Comparison of ENCODE assay signal across 15 cellular contexts in the genomic region with DNA sequence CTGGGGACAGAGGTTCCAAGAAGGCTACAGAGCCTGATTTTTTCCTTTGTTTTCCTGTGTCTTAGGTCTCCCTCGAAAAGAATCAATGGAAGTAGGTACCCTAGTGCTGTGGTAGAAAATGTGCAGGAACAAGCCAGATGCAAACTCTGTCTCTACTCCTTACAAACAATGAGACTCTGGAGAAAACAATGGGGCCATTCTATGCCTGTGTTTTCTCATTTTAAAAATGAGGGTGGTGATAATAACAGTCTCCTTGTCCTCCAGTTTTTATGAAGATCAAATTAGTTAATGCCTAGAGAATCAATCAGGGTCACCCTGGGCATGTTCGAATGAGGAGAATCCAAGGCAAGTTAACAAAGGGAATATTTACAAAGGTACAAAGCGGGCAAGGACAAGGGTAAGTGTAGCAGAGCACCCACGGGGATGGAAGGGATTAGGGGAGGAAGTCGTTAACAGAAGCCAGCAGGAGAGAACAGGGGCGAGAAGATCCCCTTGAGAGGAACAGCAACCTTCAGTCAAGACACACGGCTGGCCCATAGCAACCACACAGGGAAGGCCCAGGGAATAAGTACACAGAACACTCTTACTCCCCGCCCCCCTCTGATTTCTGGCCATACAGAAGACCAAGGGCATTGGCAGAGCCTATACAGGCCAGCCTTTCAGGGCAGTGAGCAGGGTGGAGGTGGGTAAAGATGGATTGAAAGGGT.
DNase-seq lines count a peak whose midpoint lies in the region; ATAC-seq and TF ChIP-seq lines count a peak whose summit lies in the region.
"Had no signal": no experiment of that assay in that cellular context is flagged by ENCODE, and none has a peak within 500 bp of the region (broad histone marks: within the 10 kb centered on the region; RNA-seq: fewer than 3 reads in every experiment).

No MANE protein-coding gene starts in this region.

- peaks cover 7% of the 10 kb centered on the region for H3K4me1 Mint-ChIP-seq in progenitor cell of endocrine pancreas (ENCODE audit: low read depth)
- H3K4me1 Mint-ChIP-seq: CD8-positive, alpha-beta memory T cell; GM23338 had no signal

- no peak for DNase-seq in Karpas-422
- peak; percentile 41 for DNase-seq in NCI-H748 treated with DMSO at 0.1 percent for 48 hours (lab: John Stamatoyannopoulos, UW)
- DNase-seq in esophagus muscularis mucosa (ENCODE audit: extremely low spot score) = peak; percentile 91
- no peak for DNase-seq in progenitor cell of endocrine pancreas (ENCODE audit: low spot score, unreplicated experiment)
- DNase-seq: 8988T; AML-193; Caco-2; CD8-positive, alpha-beta memory T cell; H7 had no signal

- no peak for TF ChIP-seq EP300 in esophagus muscularis mucosa (IDR thresholded peaks at IDR 0.05)

- peaks cover 7% of the 10 kb centered on the region for H3K9me3 Mint-ChIP-seq in progenitor cell of endocrine pancreas (ENCODE audit: low read depth)

- H3K27ac ChIP-seq in Karpas-422 (ENCODE audit: low read length) (peak overlapping the region; percentile 61), esophagus muscularis mucosa (replicated peaks in 1 of 4) (no peak overlapping the region)
- H3K27ac ChIP-seq: BLaER1 had no signal

- TF ChIP-seq CTCF in esophagus muscularis mucosa (IDR thresholded peaks at IDR 0.05) = no peak
- no peak for TF ChIP-seq CTCF in progenitor cell of endocrine pancreas (IDR thresholded peaks at IDR 0.05; ENCODE audit: unreplicated experiment)

- peaks cover 7% of the 10 kb centered on the region for H3K36me3 Mint-ChIP-seq in progenitor cell of endocrine pancreas (ENCODE audit: insufficient read depth)
- H3K36me3 Mint-ChIP-seq: CD8-positive, alpha-beta memory T cell had no signal

- H2AFZ ChIP-seq in Karpas-422 (ENCODE audit: low read length) = no peak overlapping the region
- H2AFZ ChIP-seq: GM23338 had no signal

- WGBS in esophagus muscularis mucosa = 56% methylated on average over 8 of the region's 8 CpGs

- no peak overlapping the region for H3K4me3 ChIP-seq in Karpas-422 (ENCODE audit: low read length)
- H3K4me3 ChIP-seq in esophagus muscularis mucosa = no peak overlapping the region
- H3K4me3 ChIP-seq: BLaER1, GM23338 had no signal

- no peak overlapping the region for H3K4me2 ChIP-seq in Karpas-422 (ENCODE audit: low read depth, low read length, poor library complexity, severe bottlenecking)
- H3K4me2 ChIP-seq: BLaER1, GM23338 had no signal

- H3K36me3 ChIP-seq in Karpas-422 (ENCODE audit: insufficient read depth, low read length) (peaks cover 6% of the 10 kb centered on the region; the same call in 1 of the 2 replicates), esophagus muscularis mucosa (no peaks in the 10 kb centered on the region)
- H3K36me3 ChIP-seq: BLaER1 had no signal

- H3K9me2 ChIP-seq in Karpas-422 (replicated peaks; ENCODE audit: insufficient read depth, low read length) = no peaks in the 10 kb centered on the region

- H3K9ac ChIP-seq in Karpas-422 (ENCODE audit: low read length) = no peak overlapping the region; the same call in 1 of the 2 replicates
- H3K9ac ChIP-seq: BLaER1 had no signal

- TF ChIP-seq POLR2A in esophagus muscularis mucosa (IDR thresholded peaks at IDR 0.05; ENCODE audit: low read depth) = no peak

- H3K27me3 Mint-ChIP-seq in progenitor cell of endocrine pancreas = no peaks in the 10 kb centered on the region

- no peaks in the 10 kb centered on the region for H4K20me1 ChIP-seq in Karpas-422 (ENCODE audit: insufficient read depth, low read depth, low read length)
- H4K20me1 ChIP-seq: BLaER1 had no signal

- no peak for ATAC-seq in HG02938 (IDR thresholded peaks at IDR 0.05; ENCODE audit: unreplicated experiment)
- no peak for ATAC-seq in GM19351 (IDR thresholded peaks at IDR 0.05; ENCODE audit: unreplicated experiment)
- ATAC-seq in GM18870 (IDR thresholded peaks at IDR 0.05; ENCODE audit: unreplicated experiment) = no peak
- ATAC-seq: GM23338, HepG2 had no signal

- H3K9me3 ChIP-seq in Karpas-422 (ENCODE audit: low read length) (no peaks in the 10 kb centered on the region), esophagus muscularis mucosa (no peaks in the 10 kb centered on the region)
- H3K9me3 ChIP-seq: BLaER1 had no signal

- H3K27ac Mint-ChIP-seq in progenitor cell of endocrine pancreas = peak overlapping the region; percentile 9
- H3K27ac Mint-ChIP-seq: CD8-positive, alpha-beta memory T cell; GM23338 had no signal

- H3K79me2 ChIP-seq in Karpas-422 (ENCODE audit: low read length) = no peaks in the 10 kb centered on the region

- intact Hi-C loops in esophagus muscularis mucosa (cut with DNase I) = no loop called here

- peaks cover 46% of the 10 kb centered on the region for H3K4me1 ChIP-seq in Karpas-422 (ENCODE audit: low read length)
- no peaks in the 10 kb centered on the region for H3K4me1 ChIP-seq in esophagus muscularis mucosa
- H3K4me1 ChIP-seq: BLaER1, Caco-2 had no signal

- no peak overlapping the region for H3K4me3 Mint-ChIP-seq in progenitor cell of endocrine pancreas (ENCODE audit: low read depth)
- H3K4me3 Mint-ChIP-seq: CD8-positive, alpha-beta memory T cell; GM23338 had no signal

- H3K27me3 ChIP-seq in Karpas-422 (ENCODE audit: low read length) (no peaks in the 10 kb centered on the region), esophagus muscularis mucosa (no peaks in the 10 kb centered on the region)
- H3K27me3 ChIP-seq: BLaER1 had no signal

Comparison
In these comparisons a context has a peak if more than half of its experiments do, and no peak if none do; other contexts are left out.
1. DNase-seq: peak in NCI-H748 treated with DMSO at 0.1 percent for 48 hours (single experiment) and esophagus muscularis mucosa (single experiment); none in Karpas-422 (single experiment) and progenitor cell of endocrine pancreas (single experiment).